In genomic region chr15:82158811-82159210, GRCh38 we compare ENCODE assay signal across 26 cellular contexts.
DNase-seq lines count a peak whose midpoint lies in the region; ATAC-seq and TF ChIP-seq lines count a peak whose summit lies in the region.
"Had no signal": no experiment of that assay in that cellular context is flagged by ENCODE, and none has a peak within 500 bp of the region (broad histone marks: within the 10 kb centered on the region; RNA-seq: fewer than 3 reads in every experiment).

No MANE protein-coding gene starts in this region.

- no peak for TF ChIP-seq CTCF in LNCaP clone FGC (IDR thresholded peaks at IDR 0.05; ENCODE audit: control insufficient read depth, extremely low read depth, insufficient read depth)

- DNase-seq in H4 (ENCODE audit: low spot score) (peak; percentile 45), LNCaP clone FGC (ENCODE audit: low read depth) (peak; percentile 87), kidney tubule cell (ENCODE audit: low spot score) (peak; percentile 66)
- DNase-seq in activated CD4-positive, CD25-positive, alpha-beta regulatory T cell treated with anti-CD3 and anti-CD28 coated beads, Interleukin-2, amount 50 U/mL, for 72 hours, result no peak
- DNase-seq: activated CD4-positive, CD25-positive, alpha-beta regulatory T cell; activated CD8-positive, alpha-beta memory T cell treated with anti-CD3 and anti-CD28 coated beads, Interleukin-2, amount 10 ng/mL, durations not matched to agents 7 days and 5 days; activated T-cell treated with anti-CD3 and anti-CD28 coated beads, Interleukin-2, amount 50 U/mL, for 48 hours; DMS153; HCEC 1CT; mesenchymal stem cell; NCI-H1105; NCI-H2029; NCI-H345; nephron progenitor cell; stimulated activated naive B cell treated with anti-CD40 and anti-IgM and Interleukin-4, amounts not matched to agents 10 μg/mL and 1 μg/mL and 100 μg/mL, for 72 hours; substantia nigra; T-helper 1 cell; trophoblast cell had no signal

- ATAC-seq in SK-N-SH treated with all-trans-retinoic acid at 6 μM for 48 hours (no peak), HG03565 (IDR thresholded peaks at IDR 0.05; ENCODE audit: unreplicated experiment) (no peak), HG03469 (IDR thresholded peaks at IDR 0.05; ENCODE audit: unreplicated experiment) (no peak), GM21576 (IDR thresholded peaks at IDR 0.05; ENCODE audit: unreplicated experiment) (no peak)
- ATAC-seq: activated CD8-positive, alpha-beta memory T cell treated with anti-CD3 and anti-CD28 coated beads, Interleukin-2, amount 10 ng/mL, durations not matched to agents 7 days and 5 days; GM12878; Panc1; stimulated activated naive B cell treated with anti-CD40 and anti-IgM and Interleukin-4, amounts not matched to agents 10 μg/mL and 1 μg/mL and 100 μg/mL, for 72 hours had no signal

- H3K4me3 ChIP-seq in LNCaP clone FGC (ENCODE audit: low read depth, low read length), result no peak overlapping the region
- H3K4me3 ChIP-seq: BLaER1, GM12878, skin epidermis had no signal

TF ChIP-seq in SK-N-SH treated with all-trans-retinoic acid at 6 μM for 48 hours, 23 proteins besides CTCF, POLR2A, EP300 and RAD21:
- TF ChIP-seq ISL1 (CRISPR knock-in tag; IDR thresholded peaks at IDR 0.05), result peak; percentile 49; the same call in 1 of the 2 replicates
- TF ChIP-seq ESRRG (CRISPR knock-in tag; IDR thresholded peaks at IDR 0.05), result no peak
